In genomic region chrX:23810279-23810678, GRCh38 we compare ENCODE assay signal across 25 cellular contexts.
"Had no signal": no experiment of that assay in that cellular context is flagged by ENCODE, and none has a peak within 500 bp of the region (broad histone marks: within the 10 kb centered on the region; RNA-seq: fewer than 3 reads in every experiment).

No MANE protein-coding gene starts in this region.

- H3K27me3 ChIP-seq: left lung, ovary, right atrium auricular region, right lobe of liver, tibial nerve, upper lobe of left lung had no signal

- H3K27ac ChIP-seq: lower lobe of right lung, ovary, right atrium auricular region, right lobe of liver had no signal

- H3K4me1 ChIP-seq: lower lobe of right lung, right lobe of liver, tibial nerve had no signal

- H3K9me3 Mint-ChIP-seq: immature natural killer cell; mesothelial cell of epicardium; natural killer cell; stimulated activated memory B cell treated with anti-CD40 and anti-IgM and Interleukin-4, amounts not matched to agents 10 μg/mL and 1 μg/mL and 100 μg/mL, for 72 hours; stimulated activated naive CD8-positive, alpha-beta T cell treated with anti-CD3 and anti-CD28 coated beads, Interleukin-15, amount 100 ng/mL, for 72 hours had no signal

- H3K4me3 Mint-ChIP-seq: immature natural killer cell, mesothelial cell of epicardium, natural killer cell, neural crest cell had no signal

- H3K27me3 Mint-ChIP-seq: naive B cell; progenitor cell of endocrine pancreas; stimulated activated memory B cell treated with anti-CD40 and anti-IgM and Interleukin-4, amounts not matched to agents 10 μg/mL and 1 μg/mL and 100 μg/mL, for 72 hours had no signal

- H3K36me3 ChIP-seq: left lung, lower lobe of right lung, ovary, right atrium auricular region, right lobe of liver, tibial nerve, upper lobe of left lung had no signal

- DNase-seq: immature natural killer cell; kidney; left colon; left lung; lower lobe of right lung; mammary epithelial cell; mesenchymal stem cell; naive B cell; natural killer cell; ovary; right lobe of liver; stimulated activated CD4-positive, alpha-beta T cell treated with anti-CD3 and anti-CD28 coated beads, Interleukin-1b, Interleukin-23, amount 100 ng/mL, for 48 hours; stimulated activated CD4-positive, alpha-beta T cell treated with anti-CD3 and anti-CD28 coated beads, Interleukin-2, amount 100 ng/mL, for 48 hours; stimulated activated CD4-positive, alpha-beta T cell treated with anti-CD3 and anti-CD28 coated beads, Interleukin-4, amount 100 ng/mL, for 4 hours; stimulated activated CD8-positive, alpha-beta memory T cell treated with anti-CD3 and anti-CD28 coated beads, Interleukin-4, amount 100 ng/mL, for 48 hours; stimulated activated naive CD4-positive, alpha-beta T cell treated with Interleukin-2 at 50 U/mL for 16 hours; stimulated activated naive CD8-positive, alpha-beta T cell treated with anti-CD3 and anti-CD28 coated beads, Interleukin-15, amount 100 ng/mL, for 72 hours; upper lobe of left lung had no signal

- H3K4me1 Mint-ChIP-seq: immature natural killer cell, natural killer cell had no signal

- H3K4me3 ChIP-seq: left lung, lower lobe of right lung, ovary, right atrium auricular region, right lobe of liver, smooth muscle cell, upper lobe of left lung had no signal

- H3K4me2 ChIP-seq: smooth muscle cell had no signal

- H3K36me3 Mint-ChIP-seq: immature natural killer cell; mesothelial cell of epicardium; naive B cell; natural killer cell; stimulated activated memory B cell treated with anti-CD40 and anti-IgM and Interleukin-4, amounts not matched to agents 10 μg/mL and 1 μg/mL and 100 μg/mL, for 72 hours had no signal

- H3K27ac Mint-ChIP-seq: immature natural killer cell; mesothelial cell of epicardium; natural killer cell; progenitor cell of endocrine pancreas; stimulated activated memory B cell treated with anti-CD40 and anti-IgM and Interleukin-4, amounts not matched to agents 10 μg/mL and 1 μg/mL and 100 μg/mL, for 72 hours; stimulated activated naive CD8-positive, alpha-beta T cell treated with anti-CD3 and anti-CD28 coated beads, Interleukin-15, amount 100 ng/mL, for 72 hours had no signal

- H3K9me3 ChIP-seq: left lung, lower lobe of right lung, ovary, right lobe of liver, tibial nerve had no signal
